23 cellular contexts compared by ENCODE assay signal in genomic region chr7:140592957-140593356, GRCh38. TPM values are rescaled to one million over a fixed set of nuclear protein-coding genes. Genes with fewer than 3 reads are reported as not detected.
DNase-seq lines count a peak whose midpoint lies in the region; ATAC-seq and TF ChIP-seq lines count a peak whose summit lies in the region.
"Had no signal": no experiment of that assay in that cellular context is flagged by ENCODE, and none has a peak within 500 bp of the region (broad histone marks: within the 10 kb centered on the region; RNA-seq: fewer than 3 reads in every experiment).

No MANE protein-coding gene starts in this region.

- no peak overlapping the region for H3K27ac Mint-ChIP-seq in activated CD8-positive, alpha-beta memory T cell treated with anti-CD3 and anti-CD28 coated beads, Interleukin-2, amount 10 ng/mL, durations not matched to agents 7 days and 5 days
- H3K27ac Mint-ChIP-seq: activated T-helper 17 cell treated with anti-CD3 and anti-CD28 coated beads, Interleukin-2, amount 50 U/mL, for 72 hours; CD14-positive monocyte had no signal

- TF ChIP-seq POLR2A in vagina (IDR thresholded peaks at IDR 0.05), result no peak

- peaks cover 31% of the 10 kb centered on the region for H3K27me3 Mint-ChIP-seq in activated CD8-positive, alpha-beta memory T cell treated with anti-CD3 and anti-CD28 coated beads, Interleukin-2, amount 10 ng/mL, durations not matched to agents 7 days and 5 days

- no peak overlapping the region for H3K4me3 Mint-ChIP-seq in activated CD8-positive, alpha-beta memory T cell treated with anti-CD3 and anti-CD28 coated beads, Interleukin-2, amount 10 ng/mL, durations not matched to agents 7 days and 5 days
- H3K4me3 Mint-ChIP-seq: activated T-helper 17 cell treated with anti-CD3 and anti-CD28 coated beads, Interleukin-2, amount 50 U/mL, for 72 hours had no signal

- peaks cover 10% of the 10 kb centered on the region for H3K4me1 Mint-ChIP-seq in activated CD8-positive, alpha-beta memory T cell treated with anti-CD3 and anti-CD28 coated beads, Interleukin-2, amount 10 ng/mL, durations not matched to agents 7 days and 5 days
- H3K4me1 Mint-ChIP-seq: activated T-helper 17 cell treated with anti-CD3 and anti-CD28 coated beads, Interleukin-2, amount 50 U/mL, for 72 hours; CD14-positive monocyte had no signal

- peak; percentile 30 for DNase-seq in glomerular visceral epithelial cell (ENCODE audit: extremely low spot score)
- no peak for DNase-seq in activated CD8-positive, alpha-beta memory T cell treated with anti-CD3 and anti-CD28 coated beads, Interleukin-2, amount 10 ng/mL, durations not matched to agents 7 days and 5 days
- DNase-seq in NCI-H2107 treated with DMSO at 0.1 percent for 48 hours (lab: John Stamatoyannopoulos, UW; ENCODE audit: unreplicated experiment), result no peak
- no peak for DNase-seq in vagina (ENCODE audit: extremely low spot score in 2 of 2)
- DNase-seq: activated CD4-positive, CD25-positive, alpha-beta regulatory T cell treated with anti-CD3 and anti-CD28 coated beads, Interleukin-2, amount 50 U/mL, for 72 hours; DMS153; foreskin keratinocyte; GF-D8; left lung; NCI-H1105 treated with DMSO at 0.1 percent for 48 hours; NCI-H774; stimulated activated CD4-positive, alpha-beta T cell treated with anti-CD3 and anti-CD28 coated beads, Interleukin-2, amount 100 ng/mL, for 48 hours; stomach; T1000; upper lobe of left lung had no signal

- no peaks in the 10 kb centered on the region for H3K36me3 ChIP-seq in vagina
- H3K36me3 ChIP-seq: left lung, stomach, upper lobe of left lung had no signal

- peak; percentile 66 for ATAC-seq in GM19452 (IDR thresholded peaks at IDR 0.05; ENCODE audit: unreplicated experiment)
- peak; percentile 52 for ATAC-seq in HG03196 (IDR thresholded peaks at IDR 0.05; ENCODE audit: unreplicated experiment)
- no peak for ATAC-seq in activated CD8-positive, alpha-beta memory T cell treated with anti-CD3 and anti-CD28 coated beads, Interleukin-2, amount 10 ng/mL, durations not matched to agents 7 days and 5 days
- no peak for ATAC-seq in GM18502 (IDR thresholded peaks at IDR 0.05; ENCODE audit: poor library complexity, unreplicated experiment)
- ATAC-seq: activated T-helper 17 cell treated with anti-CD3 and anti-CD28 coated beads, Interleukin-2, amount 50 U/mL, for 72 hours; foreskin keratinocyte; left lung; SK-N-SH treated with all-trans-retinoic acid at 6 μM for 48 hours had no signal

- H3K36me3 Mint-ChIP-seq in activated CD8-positive, alpha-beta memory T cell treated with anti-CD3 and anti-CD28 coated beads, Interleukin-2, amount 10 ng/mL, durations not matched to agents 7 days and 5 days, result no peaks in the 10 kb centered on the region
- H3K36me3 Mint-ChIP-seq: CD14-positive monocyte had no signal

- TF ChIP-seq CTCF in vagina (IDR thresholded peaks at IDR 0.05), result no peak

- CTCF ChIA-PET in activated CD8-positive, alpha-beta memory T cell treated with anti-CD3 and anti-CD28 coated beads, Interleukin-2, amount 10 ng/mL, durations not matched to agents 7 days and 5 days (lab: Charles Lee), result no interaction called here

- H3K4me3 ChIP-seq in GM08714 (ENCODE audit: low read length) (peak overlapping the region; percentile 27; the same call in 1 of the 2 replicates), vagina (no peak overlapping the region)
- H3K4me3 ChIP-seq: left lung, stomach, upper lobe of left lung had no signal

- no peaks in the 10 kb centered on the region for H3K9me3 Mint-ChIP-seq in activated CD8-positive, alpha-beta memory T cell treated with anti-CD3 and anti-CD28 coated beads, Interleukin-2, amount 10 ng/mL, durations not matched to agents 7 days and 5 days (ENCODE audit: low read depth)
- H3K9me3 Mint-ChIP-seq: activated T-helper 17 cell treated with anti-CD3 and anti-CD28 coated beads, Interleukin-2, amount 50 U/mL, for 72 hours; CD14-positive monocyte had no signal

- intact Hi-C loops in vagina (cut with DNase I), result no loop called here

- no peaks in the 10 kb centered on the region for H3K27me3 ChIP-seq in vagina
- H3K27me3 ChIP-seq: foreskin keratinocyte, left lung, stomach, upper lobe of left lung had no signal

- no peaks in the 10 kb centered on the region for H3K9me3 ChIP-seq in vagina
- H3K9me3 ChIP-seq: left lung, stomach, upper lobe of left lung had no signal

- peaks cover 5% of the 10 kb centered on the region for H3K4me1 ChIP-seq in vagina
- H3K4me1 ChIP-seq: foreskin keratinocyte, left lung, upper lobe of left lung had no signal

- H3K27ac ChIP-seq in vagina, result no peak overlapping the region
- H3K27ac ChIP-seq: foreskin keratinocyte, left lung, stomach, upper lobe of left lung had no signal

RNA-seq across cellular contexts. Expression of gene DENND2A, which starts 47.7 kb away (rescaled TPM):
- total RNA-seq in activated CD8-positive, alpha-beta memory T cell treated with anti-CD3 and anti-CD28 coated beads, Interleukin-2, amount 10 ng/mL, durations not matched to agents 7 days and 5 days, result under 1 TPM in 1 of 2 experiments, not detected in 1; 0.32 TPM
- 17.4 TPM for total RNA-seq in vagina
- total RNA-seq: activated T-helper 17 cell treated with anti-CD3 and anti-CD28 coated beads, Interleukin-2, amount 50 U/mL, for 72 hours; LHCN-M2 had no signal

Comparison
In these comparisons a context has a peak if more than half of its experiments do, and no peak if none do; other contexts are left out.
1. ATAC-seq: peak in GM19452 (single experiment) and HG03196 (single experiment); none in activated CD8-positive, alpha-beta memory T cell treated with anti-CD3 and anti-CD28 coated beads, Interleukin-2, amount 10 ng/mL, durations not matched to agents 7 days and 5 days (single experiment) and GM18502 (single experiment).
2. RNA of gene DENND2A, which starts 47.7 kb away (total RNA-seq): 17.4 TPM in vagina (single experiment); 0.32 TPM in activated CD8-positive, alpha-beta memory T cell treated with anti-CD3 and anti-CD28 coated beads, Interleukin-2, amount 10 ng/mL, durations not matched to agents 7 days and 5 days; every median in the first group is over 10 times any median in the second.